15 cellular contexts compared by ENCODE assay signal in genomic region chr9:92003308-92004044, GRCh38. TPM values are rescaled to one million over a fixed set of nuclear protein-coding genes. Genes with fewer than 3 reads are reported as not detected.
DNase-seq lines count a peak whose midpoint lies in the region; ATAC-seq and TF ChIP-seq lines count a peak whose summit lies in the region.
"Had no signal": no experiment of that assay in that cellular context is flagged by ENCODE, and none has a peak within 500 bp of the region (broad histone marks: within the 10 kb centered on the region; RNA-seq: fewer than 3 reads in every experiment).

No MANE protein-coding gene starts in this region.

- TF ChIP-seq RAD21 in IMR-90 (IDR thresholded peaks at IDR 0.05; ENCODE audit: low read length): no peak

- H3K9me3 ChIP-seq in IMR-90 (ENCODE audit: control insufficient read depth, insufficient read depth, low read length) (no peaks in the 10 kb centered on the region), neural progenitor cell (ENCODE audit: low read depth) (no peaks in the 10 kb centered on the region), testis (no peaks in the 10 kb centered on the region)
- H3K9me3 ChIP-seq: A549, BE2C had no signal

- H3K4me1 Mint-ChIP-seq in GM23338 (no peaks in the 10 kb centered on the region), neural progenitor cell (peaks cover 7% of the 10 kb centered on the region)
- H3K4me1 Mint-ChIP-seq: CD4-positive, alpha-beta memory T cell had no signal

- H3K27me3 ChIP-seq in GM23338 (ENCODE audit: insufficient read depth) (no peaks in the 10 kb centered on the region), IMR-90 (ENCODE audit: control insufficient read depth, insufficient read depth, low read length) (peaks cover 4% of the 10 kb centered on the region), neural progenitor cell (no peaks in the 10 kb centered on the region), testis (no peaks in the 10 kb centered on the region)
- H3K27me3 ChIP-seq: BE2C had no signal

- H2BK5ac ChIP-seq in IMR-90 (ENCODE audit: low read depth, low read length, poor library complexity, severe bottlenecking): no peak overlapping the region

- H3K27ac Mint-ChIP-seq in GM23338 (no peak overlapping the region), neural progenitor cell (peak overlapping the region; percentile 90)

- H2AK5ac ChIP-seq in IMR-90 (ENCODE audit: low read depth, low read length): no peak overlapping the region

- H3K56ac ChIP-seq in IMR-90 (ENCODE audit: extremely low read depth, insufficient read depth, low read length): no peak overlapping the region

- H3K9me3 Mint-ChIP-seq in GM23338 (no peaks in the 10 kb centered on the region), neural progenitor cell (peaks cover 2% of the 10 kb centered on the region)

- no peak overlapping the region for H3K23ac ChIP-seq in IMR-90 (ENCODE audit: low read depth, low read length)

- in situ Hi-C loops in IMR-90 (cut with MboI; ENCODE audit: low sequenced_read_pairs): no loop called here

- no peaks in the 10 kb centered on the region for H3K79me1 ChIP-seq in IMR-90 (ENCODE audit: low read depth in 1 of 2, low read length in 2 of 2)

- no peak for TF ChIP-seq CTCF in GM23338 (conservative IDR thresholded peaks at IDR 0.05; ENCODE audit: low read depth in 2 of 2)
- TF ChIP-seq CTCF in IMR-90 (conservative IDR thresholded peaks at IDR 0.05; ENCODE audit: low read depth, low read length): no peak
- TF ChIP-seq CTCF in neural progenitor cell (IDR thresholded peaks at IDR 0.05): no peak
- no peak for TF ChIP-seq CTCF in testis (IDR thresholded peaks at IDR 0.05)

- H3K36me3 Mint-ChIP-seq in GM23338 (ENCODE audit: low read depth): no peaks in the 10 kb centered on the region
- no peaks in the 10 kb centered on the region for H3K36me3 Mint-ChIP-seq in neural progenitor cell
- H3K36me3 Mint-ChIP-seq: CD4-positive, alpha-beta memory T cell had no signal

- CTCF ChIA-PET in IMR-90 (lab: Yijun Ruan, JAX): interaction anchor here (0.6 kb wide), 1 partner anchor 37 kb away, joined by 3 read pairs; no protein-coding TSS in a partner anchor

- H2BK15ac ChIP-seq in IMR-90 (ENCODE audit: low read depth, low read length): no peak overlapping the region

- intact Hi-C loops in IMR-90 (cut with micrococcal nuclease): no loop called here
- intact Hi-C loops in testis (cut with DNase I; ENCODE audit: low total_unique reads): no loop called here

- H3K27me3 Mint-ChIP-seq in GM23338 (ENCODE audit: insufficient read depth, low read depth, poor library complexity) (peaks cover 4% of the 10 kb centered on the region), neural progenitor cell (ENCODE audit: insufficient read depth, low read depth) (no peaks in the 10 kb centered on the region)

- dilution Hi-C loops in IMR-90 (cut with HindIII; ENCODE audit: low sequenced_read_pairs, unreplicated experiment): no loop called here

- H3K36me3 ChIP-seq in GM23338 (ENCODE audit: insufficient read depth): no peaks in the 10 kb centered on the region
- H3K36me3 ChIP-seq in IMR-90 (ENCODE audit: control insufficient read depth, insufficient read depth, low read length): no peaks in the 10 kb centered on the region
- no peaks in the 10 kb centered on the region for H3K36me3 ChIP-seq in neural progenitor cell
- no peaks in the 10 kb centered on the region for H3K36me3 ChIP-seq in testis (ENCODE audit: low read depth, missing control alignments)
- H3K36me3 ChIP-seq: BE2C had no signal

- H3K4me2 ChIP-seq in GM23338 (no peak overlapping the region), IMR-90 (ENCODE audit: low read depth, low read length) (no peak overlapping the region), neural progenitor cell (no peak overlapping the region)
- H3K4me2 ChIP-seq: A549 had no signal

- no peak overlapping the region for H4K5ac ChIP-seq in IMR-90 (ENCODE audit: low read depth, low read length)

- 0 out of 2 replicates have a peak, but pooled peaks cover 3% of the 10 kb centered on the region for H3K9me2 ChIP-seq in GM23338 (ENCODE audit: insufficient read depth)

- H2BK20ac ChIP-seq in IMR-90 (ENCODE audit: low read depth, low read length): no peak overlapping the region

- no peaks in the 10 kb centered on the region for H3K4me1 ChIP-seq in GM23338 (ENCODE audit: insufficient read depth)
- no peaks in the 10 kb centered on the region for H3K4me1 ChIP-seq in IMR-90 (ENCODE audit: control insufficient read depth, insufficient read depth, low read length)
- no peaks in the 10 kb centered on the region for H3K4me1 ChIP-seq in neural progenitor cell
- H3K4me1 ChIP-seq in testis: no peaks in the 10 kb centered on the region
- H3K4me1 ChIP-seq: A549, BE2C had no signal

- no peaks in the 10 kb centered on the region for H3K79me2 ChIP-seq in GM23338 (replicated peaks; ENCODE audit: insufficient read depth)
- no peaks in the 10 kb centered on the region for H3K79me2 ChIP-seq in neural progenitor cell (ENCODE audit: low read depth)

- no peak overlapping the region for H3K4me3 Mint-ChIP-seq in GM23338
- no peak overlapping the region for H3K4me3 Mint-ChIP-seq in neural progenitor cell
- H3K4me3 Mint-ChIP-seq: CD4-positive, alpha-beta memory T cell had no signal

- H3K9ac ChIP-seq in IMR-90 (ENCODE audit: low read depth, low read length): no peak overlapping the region
- no peak overlapping the region for H3K9ac ChIP-seq in neural progenitor cell

- no peak for TF ChIP-seq POLR2A in IMR-90 (IDR thresholded peaks at IDR 0.05; ENCODE audit: low read depth, low read length)
- no peak for TF ChIP-seq POLR2A in testis (IDR thresholded peaks at IDR 0.05)

- H3K27ac ChIP-seq in GM23338 (ENCODE audit: low read depth) (no peak overlapping the region), IMR-90 (ENCODE audit: insufficient read depth, low read length) (no peak overlapping the region), neural progenitor cell (no peak overlapping the region), testis (no peak overlapping the region), caudate nucleus (ENCODE audit: low read depth, low read length) (no peak overlapping the region)
- H3K27ac ChIP-seq: A549, C4-2B, HL-60 had no signal

- no peak overlapping the region for H3K4me3 ChIP-seq in GM23338
- H3K4me3 ChIP-seq in IMR-90 (ENCODE audit: insufficient read depth, low read depth, low read length): no peak overlapping the region
- H3K4me3 ChIP-seq in neural progenitor cell: no peak overlapping the region
- peak overlapping the region; percentile 18 to 39 for H3K4me3 ChIP-seq in testis
- H3K4me3 ChIP-seq: A549 had no signal

- 90% methylated on average over 12 of the region's 31 CpGs; no CpG with 5 or more reads in 1 of the 2 experiments for WGBS in IMR-90 (ENCODE audit: extremely low coverage in 2 of 2, insufficient read length in 1 of 2), 2 experiments
- 56 to 76% methylated on average over 5 to 31 of the region's 31 CpGs for WGBS in testis, 2 donors

- POLR2A ChIA-PET in IMR-90 (lab: Charles Lee; ENCODE audit: unreplicated experiment): no interaction called here

- H3K18ac ChIP-seq in IMR-90 (ENCODE audit: low read depth, low read length): no peak overlapping the region

- H3K4ac ChIP-seq in IMR-90 (ENCODE audit: low read depth, low read length): no peak overlapping the region

- no peak overlapping the region for H4K8ac ChIP-seq in IMR-90 (ENCODE audit: low read depth in 2 of 2, low read length in 2 of 2)

- H2BK120ac ChIP-seq in IMR-90 (ENCODE audit: low read depth, low read length): no peak overlapping the region

- ATAC-seq in GM23338: peak; percentile 79
- no peak for ATAC-seq in IMR-90 (ENCODE audit: low read depth)
- no peak for ATAC-seq in GM21381 (IDR thresholded peaks at IDR 0.05; ENCODE audit: unreplicated experiment)

- peak overlapping the region; percentile 34 for H2AK9ac ChIP-seq in IMR-90 (replicated peaks; ENCODE audit: low read depth, low read length, poor library complexity)

- BruUV-seq in IMR-90 (replicated peaks; lab: Mats Ljungman, UMichigan): no TSS peak

- no peaks in the 10 kb centered on the region for H3K9me1 ChIP-seq in IMR-90 (ENCODE audit: insufficient read depth, low read length)

- H3F3A ChIP-seq in GM23338 (replicated peaks; ENCODE audit: low read depth) (no peaks in the 10 kb centered on the region), neural progenitor cell (ENCODE audit: low read depth) (no peaks in the 10 kb centered on the region)

- H2AFZ ChIP-seq in GM23338 (peak overlapping the region; percentile 94), IMR-90 (replicated peaks; ENCODE audit: low read length, poor library complexity) (no peak overlapping the region), neural progenitor cell (replicated peaks) (peak overlapping the region; percentile 50)

- H4K91ac ChIP-seq in IMR-90 (ENCODE audit: insufficient read depth, low read depth, low read length): no peak overlapping the region

- DNase-seq in GM23338 (ENCODE audit: low spot score): no peak
- DNase-seq in IMR-90: no peak
- no peak for DNase-seq in neural progenitor cell (ENCODE audit: low spot score)
- DNase-seq in testis: no peak
- no peak for DNase-seq in caudate nucleus (lab: John Stamatoyannopoulos, UW)
- no peak for DNase-seq in SHP77 (lab: John Stamatoyannopoulos, UW)
- DNase-seq in EL: no peak
- DNase-seq: BE2C; CD4-positive, alpha-beta memory T cell; DMS79 treated with DMSO at 0.1 percent for 48 hours; GDM1 had no signal

- H3K14ac ChIP-seq in IMR-90 (replicated peaks; ENCODE audit: low read depth, low read length): no peak overlapping the region

- H4K20me1 ChIP-seq in GM23338 (replicated peaks; ENCODE audit: insufficient read depth): no peaks in the 10 kb centered on the region
- H4K20me1 ChIP-seq in IMR-90 (ENCODE audit: insufficient read depth, low read length): no peaks in the 10 kb centered on the region
- H4K20me1 ChIP-seq in neural progenitor cell (ENCODE audit: low read depth): no peaks in the 10 kb centered on the region

TF ChIP-seq in GM23338, 12 proteins besides CTCF, POLR2A, EP300 and RAD21:
- TF ChIP-seq JUNB (IDR thresholded peaks at IDR 0.05; ENCODE audit: unreplicated experiment) (no peak), POLR2AphosphoS5 (IDR thresholded peaks at IDR 0.05; ENCODE audit: low read depth) (no peak), ZNF331 (CRISPR knock-in tag; IDR thresholded peaks at IDR 0.05; ENCODE audit: low read depth) (no peak)

TF ChIP-seq in IMR-90, 13 proteins besides CTCF, POLR2A, EP300 and RAD21 (continues in another document):
- TF ChIP-seq RCOR1 (IDR thresholded peaks at IDR 0.05; ENCODE audit: insufficient replicate concordance, low read length) (no peak), MAZ (IDR thresholded peaks at IDR 0.05; ENCODE audit: borderline replicate concordance, low read depth, low read length) (no peak), CEBPB (IDR thresholded peaks at IDR 0.05; ENCODE audit: low read depth, low read length) (no peak), NFE2L2 (IDR thresholded peaks at IDR 0.05; ENCODE audit: low read depth, low read length) (no peak)

RNA-seq across cellular contexts. Expression of gene ROR2, which starts 53.4 kb away (rescaled TPM):
- total RNA-seq in GM23338 (2014; rRNA removed; shearing (Covaris generic)): 15.5 and 18.8 TPM in 2 replicates
- polyA plus RNA-seq in GM23338 (2016; fragmentation: Nextera tagmentation; extraction: Ambion mirVana) (6.0 and 8.1 TPM in 2 replicates), IMR-90 (2012; rRNA removed) (3.5 and 4.8 TPM in 2 replicates), testis (ENCODE audit: insufficient read depth, low read depth, low replicate concordance) (11.5 TPM)
- total RNA-seq in IMR-90 (2012; rRNA removed) (2.2 and 2.3 TPM in 2 replicates), neural progenitor cell (ENCODE audit: low replicate concordance) (20.1 and 32.7 TPM in 2 replicates), testis (10 to 100 TPM; 12.3 to 16.5 TPM)
- 2.1 and 6.8 TPM in 2 replicates for polyA plus RNA-seq in IMR-90 (2012; cell fraction: cytosol; rRNA removed)
- polyA plus RNA-seq in IMR-90 (2012; cell fraction: nucleus; rRNA removed; ENCODE audit: low replicate concordance): 3.8 and 5.3 TPM in 2 replicates

Comparison
In these comparisons a context has a peak if more than half of its experiments do, and no peak if none do; other contexts are left out.
1. H3K4me3 ChIP-seq: peak in testis (2 of 2); none in GM23338 (single experiment), IMR-90 (single experiment) and neural progenitor cell (single experiment).